In the genomic region with DNA sequence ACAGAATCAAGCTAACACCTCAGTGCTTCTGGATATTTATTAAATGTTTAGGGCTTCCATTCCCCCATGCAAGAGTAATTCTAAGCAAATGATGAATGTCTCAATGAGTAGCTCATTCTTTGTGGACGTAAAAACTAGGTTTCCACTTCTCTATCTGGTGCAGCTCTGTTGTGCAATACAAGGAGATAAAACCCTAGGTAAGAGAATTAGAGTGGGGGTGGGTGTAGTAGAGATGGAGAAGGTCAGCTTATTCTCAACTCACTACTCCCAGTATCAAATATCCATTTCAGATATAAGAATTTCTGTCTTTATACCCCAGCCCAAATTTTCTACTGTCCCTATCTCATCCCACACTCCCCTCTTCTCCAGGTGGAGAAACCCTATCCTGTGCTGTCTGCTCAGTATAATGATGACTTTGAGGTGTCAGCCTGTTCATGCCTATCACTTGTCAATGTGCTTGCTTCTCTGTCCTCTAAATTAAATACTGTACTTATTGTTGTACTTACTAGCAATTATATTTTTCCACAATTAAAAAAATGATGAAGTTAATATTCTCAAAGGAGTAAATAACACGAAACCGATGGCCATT, we compare ENCODE assay signal across 23 cellular contexts. TPM values are rescaled to one million over a fixed set of nuclear protein-coding genes. Genes with fewer than 3 reads are reported as not detected.
DNase-seq lines count a peak whose midpoint lies in the region; ATAC-seq and TF ChIP-seq lines count a peak whose summit lies in the region.
"Had no signal": no experiment of that assay in that cellular context is flagged by ENCODE, and none has a peak within 500 bp of the region (broad histone marks: within the 10 kb centered on the region; RNA-seq: fewer than 3 reads in every experiment).

No MANE protein-coding gene starts in this region.

- H3K36me3 ChIP-seq in neural progenitor cell: no peaks in the 10 kb centered on the region
- H3K36me3 ChIP-seq: SJSA1, upper lobe of right lung had no signal

- H3K79me2 ChIP-seq in neural progenitor cell (ENCODE audit: low read depth): no peaks in the 10 kb centered on the region

- peak overlapping the region; percentile 0 for H3K4me2 ChIP-seq in neural progenitor cell

- H3K27ac Mint-ChIP-seq in CD14-positive monocyte (peak overlapping the region; percentile 83 to 94 (median 93)), neural progenitor cell (no peak overlapping the region), chondrocyte (ENCODE audit: unreplicated experiment) (no peak overlapping the region)
- H3K27ac Mint-ChIP-seq: CD4-positive, alpha-beta T cell; nephron progenitor cell; stimulated activated naive B cell treated with anti-CD40 and anti-IgM and Interleukin-4, amounts not matched to agents 10 μg/mL and 1 μg/mL and 100 μg/mL, for 72 hours had no signal

- peaks cover 0 to 7% (median 3%) of the 10 kb centered on the region in 7 donors for H3K9me3 Mint-ChIP-seq in CD14-positive monocyte
- no peaks in the 10 kb centered on the region for H3K9me3 Mint-ChIP-seq in neural progenitor cell
- no peaks in the 10 kb centered on the region for H3K9me3 Mint-ChIP-seq in chondrocyte (ENCODE audit: low read depth)
- H3K9me3 Mint-ChIP-seq: CD4-positive, alpha-beta T cell; nephron progenitor cell; stimulated activated naive B cell treated with anti-CD40 and anti-IgM and Interleukin-4, amounts not matched to agents 10 μg/mL and 1 μg/mL and 100 μg/mL, for 72 hours had no signal

- no peaks in the 10 kb centered on the region for H3F3A ChIP-seq in neural progenitor cell (ENCODE audit: low read depth)

- H2AFZ ChIP-seq in neural progenitor cell (replicated peaks): no peak overlapping the region

- peaks cover 8% of the 10 kb centered on the region for H3K4me1 ChIP-seq in neural progenitor cell

- H3K9ac ChIP-seq in neural progenitor cell: no peak overlapping the region

- no peak for ATAC-seq in GM19455 (IDR thresholded peaks at IDR 0.05; ENCODE audit: unreplicated experiment)
- ATAC-seq: activated CD4-positive, CD25-positive, alpha-beta regulatory T cell treated with anti-CD3 and anti-CD28 coated beads, Interleukin-2, amount 50 U/mL, for 24 hours; stimulated activated naive B cell treated with anti-CD40 and anti-IgM and Interleukin-4, amounts not matched to agents 10 μg/mL and 1 μg/mL and 100 μg/mL, for 72 hours had no signal

- TF ChIP-seq CTCF in CD14-positive monocyte (IDR thresholded peaks at IDR 0.05) (no peak), neural progenitor cell (IDR thresholded peaks at IDR 0.05) (no peak), chondrocyte (IDR thresholded peaks at IDR 0.05) (no peak)

- no peaks in the 10 kb centered on the region for H4K20me1 ChIP-seq in neural progenitor cell (ENCODE audit: low read depth)

- H3K9me3 ChIP-seq in neural progenitor cell (ENCODE audit: low read depth): no peaks in the 10 kb centered on the region
- H3K9me3 ChIP-seq: SJSA1, upper lobe of right lung had no signal

- no peak overlapping the region for H3K4me3 ChIP-seq in neural progenitor cell
- H3K4me3 ChIP-seq: SJSA1, upper lobe of right lung had no signal

- DNase-seq in CD14-positive monocyte (ENCODE audit: low spot score) (no peak), NCI-H82 (lab: John Stamatoyannopoulos, UW) (peak; percentile 54), amniotic epithelial cell (ENCODE audit: low read depth) (peak; percentile 63), neural progenitor cell (ENCODE audit: low spot score) (no peak), chondrocyte (ENCODE audit: low spot score) (no peak), hippocampal formation (lab: John Stamatoyannopoulos, UW) (no peak)
- DNase-seq in activated naive CD4-positive, alpha-beta T cell treated with anti-CD3 and anti-CD28 coated beads, Interleukin-2, amount 50 U/mL, for 16 hours: no peak
- DNase-seq: activated effector memory CD4-positive, alpha-beta T cell treated with Interleukin-2 at 50 U/mL for 16 hours; amniotic stem cell; caudate nucleus; CD4-positive, alpha-beta T cell; DMS53; effector CD8-positive, alpha-beta T cell; kidney; NCI-H2029; nephron progenitor cell; stimulated activated CD4-positive, alpha-beta T cell treated with anti-CD3 and anti-CD28 coated beads, Interleukin-15, amount 100 ng/mL, for 24 hours; stimulated activated naive B cell treated with anti-CD40 and anti-IgM and Interleukin-4, amounts not matched to agents 10 μg/mL and 1 μg/mL and 100 μg/mL, for 72 hours; upper lobe of right lung had no signal

- H3K27me3 ChIP-seq in neural progenitor cell: no peaks in the 10 kb centered on the region
- H3K27me3 ChIP-seq: SJSA1, upper lobe of right lung had no signal

- H3K4me3 Mint-ChIP-seq in CD14-positive monocyte (peak overlapping the region in 1 of 2 donors; percentile 67), neural progenitor cell (no peak overlapping the region), chondrocyte (ENCODE audit: unreplicated experiment) (no peak overlapping the region)
- H3K4me3 Mint-ChIP-seq: CD4-positive, alpha-beta T cell; nephron progenitor cell; stimulated activated naive B cell treated with anti-CD40 and anti-IgM and Interleukin-4, amounts not matched to agents 10 μg/mL and 1 μg/mL and 100 μg/mL, for 72 hours had no signal

- intact Hi-C loops in CD14-positive monocyte (cut with micrococcal nuclease): loop anchor here in 1 of 2 donors (5.0 kb wide), 1 partner anchor 34 kb away; no protein-coding TSS in a partner anchor

- H3K27ac ChIP-seq in neural progenitor cell: no peak overlapping the region
- H3K27ac ChIP-seq: SJSA1, upper lobe of right lung had no signal

- H3K27me3 Mint-ChIP-seq in CD14-positive monocyte (ENCODE audit: low read depth in 3 of 3): no peaks in the 10 kb centered on the region
- no peaks in the 10 kb centered on the region for H3K27me3 Mint-ChIP-seq in neural progenitor cell (ENCODE audit: insufficient read depth, low read depth)
- H3K27me3 Mint-ChIP-seq in chondrocyte (ENCODE audit: low read depth): no peaks in the 10 kb centered on the region
- H3K27me3 Mint-ChIP-seq: CD4-positive, alpha-beta T cell; stimulated activated naive B cell treated with anti-CD40 and anti-IgM and Interleukin-4, amounts not matched to agents 10 μg/mL and 1 μg/mL and 100 μg/mL, for 72 hours had no signal

- H3K36me3 Mint-ChIP-seq in CD14-positive monocyte: peaks cover 11 to 20% of the 10 kb centered on the region in 2 donors
- no peaks in the 10 kb centered on the region for H3K36me3 Mint-ChIP-seq in neural progenitor cell
- no peaks in the 10 kb centered on the region for H3K36me3 Mint-ChIP-seq in chondrocyte (ENCODE audit: low read depth)
- H3K36me3 Mint-ChIP-seq: stimulated activated naive B cell treated with anti-CD40 and anti-IgM and Interleukin-4, amounts not matched to agents 10 μg/mL and 1 μg/mL and 100 μg/mL, for 72 hours had no signal

- H3K4me1 Mint-ChIP-seq in CD14-positive monocyte (peaks cover 80% of the 10 kb centered on the region), neural progenitor cell (no peaks in the 10 kb centered on the region), chondrocyte (ENCODE audit: low read depth) (peaks cover 5% of the 10 kb centered on the region)
- H3K4me1 Mint-ChIP-seq: stimulated activated naive B cell treated with anti-CD40 and anti-IgM and Interleukin-4, amounts not matched to agents 10 μg/mL and 1 μg/mL and 100 μg/mL, for 72 hours had no signal

RNA-seq across cellular contexts. Expression of a gene that starts 4.3 kb away (rescaled TPM):
- 100 to 1,000 TPM in 1 of 2 donors, 10 to 100 TPM in 1; 75.3 to 141 TPM for polyA plus RNA-seq in CD14-positive monocyte
- total RNA-seq in neural progenitor cell (ENCODE audit: low replicate concordance) (not detected in 2 replicates), chondrocyte (not detected in 3 replicates)
- total RNA-seq: fibroblast of lung had no signal
- polyA plus RNA-seq: fibroblast of lung had no signal

Comparison
In these comparisons a context has a peak if more than half of its experiments do, and no peak if none do; other contexts are left out.
1. DNase-seq: peak in NCI-H82 (single experiment) and amniotic epithelial cell (single experiment); none in CD14-positive monocyte (single experiment), neural progenitor cell (single experiment), chondrocyte (single experiment), activated naive CD4-positive, alpha-beta T cell treated with anti-CD3 and anti-CD28 coated beads, Interleukin-2, amount 50 U/mL, for 16 hours (single experiment) and hippocampal formation (0 of 2).
2. H3K27ac Mint-ChIP-seq: peak in CD14-positive monocyte (7 of 7); none in neural progenitor cell (single experiment) and chondrocyte (single experiment).